ENCODE assay signal across 34 cellular contexts in the genomic region with DNA sequence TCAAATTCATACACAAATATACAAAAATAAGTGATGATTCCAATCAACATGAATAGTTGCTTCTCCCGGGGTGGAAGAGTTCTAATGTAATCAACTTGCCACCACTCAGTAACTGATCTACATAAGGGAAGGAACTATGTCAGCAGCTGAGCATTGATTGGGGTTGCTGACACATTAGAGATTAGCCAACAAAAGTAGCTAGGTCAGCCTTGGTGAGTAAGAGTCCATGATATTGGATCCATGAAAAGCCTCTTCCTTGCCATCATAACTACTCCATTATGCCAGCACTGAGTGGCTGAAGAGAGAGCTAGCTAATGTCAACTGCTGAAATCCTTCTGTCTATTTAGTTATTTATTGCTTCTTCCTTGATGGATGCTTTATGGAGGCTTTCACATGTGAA.
"Had no signal": no experiment of that assay in that cellular context is flagged by ENCODE, and none has a peak within 500 bp of the region (broad histone marks: within the 10 kb centered on the region; RNA-seq: fewer than 3 reads in every experiment).

No MANE protein-coding gene starts in this region.

- H3K27me3 Mint-ChIP-seq: activated B cell treated with CpG ODN at 0.5 μM for 24 hours; activated CD8-positive, alpha-beta T cell treated with anti-CD3 and anti-CD28 coated beads for 36 hours; activated naive CD8-positive, alpha-beta T cell; activated T-helper 17 cell treated with anti-CD3 and anti-CD28 coated beads, Interleukin-2, amount 50 U/mL, for 72 hours; effector memory CD8-positive, alpha-beta T cell; T-helper 17 cell had no signal

- FAIRE-seq: astrocyte, colon, endometrium, endothelial cell of umbilical vein had no signal

- H3K9me3 Mint-ChIP-seq: activated B cell treated with CpG ODN at 0.5 μM for 24 hours had no signal

- H3K4me1 Mint-ChIP-seq: activated B cell treated with CpG ODN at 0.5 μM for 24 hours; activated T-helper 17 cell treated with anti-CD3 and anti-CD28 coated beads, Interleukin-2, amount 50 U/mL, for 72 hours; T-helper 17 cell had no signal

- H3K27me3 ChIP-seq: brain microvascular endothelial cell had no signal

- DNase-seq: activated B cell treated with CpG ODN at 0.5 μM for 24 hours; activated CD4-positive, alpha-beta T cell treated with anti-CD3 and anti-CD28 coated beads for 48 hours; activated CD4-positive, alpha-beta T cell treated with anti-CD3 and anti-CD28 coated beads, Interleukin-2, amount 50 U/mL, for 1 hour; activated CD4-positive, alpha-beta T cell treated with anti-CD3 and anti-CD28 coated beads, Interleukin-2, amount 50 U/mL, for 48 hours; activated CD8-positive, alpha-beta memory T cell treated with anti-CD3 and anti-CD28 coated beads for 24 hours; activated CD8-positive, alpha-beta T cell treated with anti-CD3 and anti-CD28 coated beads for 36 hours; activated effector memory CD4-positive, alpha-beta T cell treated with Interleukin-2 at 50 U/mL for 16 hours; activated gamma-delta T cell treated with Interleukin-2 at 50 U/mL for 16 hours; activated naive CD4-positive, alpha-beta T cell treated with anti-CD3 and anti-CD28 coated beads, Interleukin-2, amount 50 U/mL, for 16 hours; activated naive CD4-positive, alpha-beta T cell treated with Interleukin-2 at 50 U/mL for 16 hours; activated T-cell treated with anti-CD3 and anti-CD28 coated beads, Interleukin-2, amount 50 U/mL, for 4 hours; amniotic stem cell; anterior cingulate cortex; brain microvascular endothelial cell; caudate nucleus; cortex of kidney; dermis blood vessel endothelial cell; effector CD4-positive, alpha-beta T cell; effector memory CD8-positive, alpha-beta T cell; foreskin melanocyte; head of caudate nucleus; T-helper 1 cell; T-helper 17 cell; T1000; WERI-Rb-1 had no signal

- H3K27ac Mint-ChIP-seq: activated B cell treated with CpG ODN at 0.5 μM for 24 hours; activated CD8-positive, alpha-beta T cell treated with anti-CD3 and anti-CD28 coated beads for 36 hours; activated naive CD8-positive, alpha-beta T cell; activated T-helper 17 cell treated with anti-CD3 and anti-CD28 coated beads, Interleukin-2, amount 50 U/mL, for 72 hours; effector memory CD8-positive, alpha-beta T cell; T-helper 17 cell; T-helper 2 cell treated with Interferon-gamma antibody and Interleukin-4, amounts not matched to agents 5 μg/mL and 100 μg/mL, for 36 hours had no signal

- ATAC-seq: activated CD4-positive, CD25-positive, alpha-beta regulatory T cell treated with anti-CD3 and anti-CD28 coated beads, Interleukin-2, amount 50 U/mL, for 24 hours; activated CD8-positive, alpha-beta T cell treated with anti-CD3 and anti-CD28 coated beads for 36 hours; activated T-cell treated with anti-CD3 and anti-CD28 coated beads, Interleukin-2, amount 50 U/mL, for 4 hours; activated T-helper 17 cell treated with anti-CD3 and anti-CD28 coated beads, Interleukin-2, amount 50 U/mL, for 72 hours; effector memory CD8-positive, alpha-beta T cell; esophagus mucosa; T-helper 17 cell had no signal

- H3K4me3 Mint-ChIP-seq: activated B cell treated with CpG ODN at 0.5 μM for 24 hours; activated CD8-positive, alpha-beta T cell treated with anti-CD3 and anti-CD28 coated beads for 36 hours; activated naive CD8-positive, alpha-beta T cell; activated T-cell treated with anti-CD3 and anti-CD28 coated beads, Interleukin-2, amount 50 U/mL, for 4 hours; activated T-helper 17 cell treated with anti-CD3 and anti-CD28 coated beads, Interleukin-2, amount 50 U/mL, for 72 hours; effector memory CD8-positive, alpha-beta T cell; T-helper 17 cell; T-helper 2 cell treated with Interferon-gamma antibody and Interleukin-4, amounts not matched to agents 5 μg/mL and 100 μg/mL, for 36 hours had no signal

- H3K36me3 Mint-ChIP-seq: activated naive CD8-positive, alpha-beta T cell had no signal

- H3K27ac ChIP-seq: brain microvascular endothelial cell, WERI-Rb-1 had no signal

- H3K36me3 ChIP-seq: brain microvascular endothelial cell, WERI-Rb-1 had no signal
